ENCODE assay signal across 1 cellular context in genomic region chrX:103157511-103158316, GRCh38.
TF ChIP-seq lines count a peak whose summit lies in the region.

No MANE protein-coding gene starts in this region.

TF ChIP-seq in WTC11, 78 proteins besides CTCF, POLR2A, EP300 and RAD21 (continued from another document):
- no peak for TF ChIP-seq ZNF425 (CRISPR knock-in tag; conservative IDR thresholded peaks at IDR 0.05)
